In the genomic region with DNA sequence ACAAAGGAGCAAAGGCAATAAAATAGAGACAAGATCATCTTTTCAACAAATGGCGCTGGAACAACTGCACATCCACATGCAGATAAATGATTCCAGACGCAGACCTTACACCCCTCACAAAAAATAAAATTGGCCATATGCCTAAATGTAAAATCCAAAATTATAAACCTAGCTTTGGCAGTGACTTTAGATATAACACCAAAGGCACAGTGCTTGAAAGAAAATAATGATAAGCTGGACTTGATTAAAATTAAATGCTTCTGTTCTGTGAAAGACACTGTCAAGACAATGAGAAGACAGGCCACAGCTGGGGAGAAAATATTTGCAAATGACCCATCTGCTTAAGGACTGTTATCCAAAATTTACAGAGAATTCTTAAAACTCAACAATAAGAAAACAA, we compare ENCODE assay signal across 16 cellular contexts. TPM values are rescaled to one million over a fixed set of nuclear protein-coding genes. Genes with fewer than 3 reads are reported as not detected.
DNase-seq lines count a peak whose midpoint lies in the region; ATAC-seq, FAIRE-seq and TF ChIP-seq lines count a peak whose summit lies in the region.
"Had no signal": no experiment of that assay in that cellular context is flagged by ENCODE, and none has a peak within 500 bp of the region (broad histone marks: within the 10 kb centered on the region; RNA-seq: fewer than 3 reads in every experiment).

No MANE protein-coding gene starts in this region.

- H3K27ac ChIP-seq in H1 (ENCODE audit: low read depth, low read length) (no peak overlapping the region), tibial nerve (no peak overlapping the region)
- H3K27ac ChIP-seq: KMS-11, RWPE1 had no signal

- TF ChIP-seq EP300 in H1 (IDR thresholded peaks at IDR 0.05; ENCODE audit: borderline replicate concordance in 1 of 2, low read depth in 2 of 2, low read length in 2 of 2) (no peak), tibial nerve (IDR thresholded peaks at IDR 0.05) (no peak)

- peak overlapping the region; percentile 3 to 41 (median 29) for H3K27ac Mint-ChIP-seq in nephron
- peak overlapping the region; percentile 17 for H3K27ac Mint-ChIP-seq in type B pancreatic cell
- H3K27ac Mint-ChIP-seq: CD14-positive monocyte, HFFc6 had no signal

- no peak overlapping the region for H4K91ac ChIP-seq in H1 (replicated peaks; ENCODE audit: insufficient read length, low read length)

- 0 out of 2 replicates have a peak overlapping the region, but pooled peaks have one; percentile 76 for H3K18ac ChIP-seq in H1 (ENCODE audit: extremely low read depth, low read length)

- no peak overlapping the region for H2BK20ac ChIP-seq in H1 (ENCODE audit: low read length)

- no peak for DNase-seq in H1 (ENCODE audit: low read depth in 1 of 2, low spot score in 2 of 2)
- DNase-seq in type B pancreatic cell (ENCODE audit: extremely low spot score, unreplicated experiment): no peak
- DNase-seq in tibial nerve (ENCODE audit: low spot score in 2 of 2): no peak
- DNase-seq in Right ventricle myocardium superior: no peak
- no peak for DNase-seq in NOMO-1 (lab: John Stamatoyannopoulos, UW; ENCODE audit: unreplicated experiment in 2 of 2)
- DNase-seq: HFFc6, MV-4-11, NCI-H1694 treated with DMSO at 0.1 percent for 48 hours, NCI-H82 had no signal

- no peak overlapping the region for H2BK12ac ChIP-seq in H1 (ENCODE audit: low read depth, low read length)

- no peak overlapping the region for H2BK5ac ChIP-seq in H1 (ENCODE audit: low read depth, low read length)

- intact Hi-C loops in Right ventricle myocardium superior (cut with DNase I): no loop called here

- peaks cover 0 to 59% of the 10 kb centered on the region in 2 experiments; a peak in 2 of 4 replicates for H3K79me2 ChIP-seq in H1 (ENCODE audit: control insufficient read depth in 1 of 2, insufficient read depth in 2 of 2, low read length in 2 of 2)

- H3K9me3 Mint-ChIP-seq in nephron (no peaks in the 10 kb centered on the region), type B pancreatic cell (no peaks in the 10 kb centered on the region)
- H3K9me3 Mint-ChIP-seq: HFFc6 had no signal

- H3K9ac ChIP-seq in H1 (replicated peaks in 1 of 4; ENCODE audit: extremely low read depth in 1 of 4, low read depth in 3 of 4, low read length in 3 of 4): no peak overlapping the region
- H3K9ac ChIP-seq: KMS-11 had no signal

- no peak overlapping the region for H2AK5ac ChIP-seq in H1 (ENCODE audit: low read depth, low read length)

- peaks cover 31% of the 10 kb centered on the region for H3K79me1 ChIP-seq in H1 (ENCODE audit: low read depth, low read length)

- H3K27me3 ChIP-seq in H1 (replicated peaks in 1 of 4; ENCODE audit: control insufficient read depth in 3 of 4, extremely low read depth in 1 of 4, insufficient read depth in 3 of 4, low read length in 3 of 4): no peaks in the 10 kb centered on the region
- H3K27me3 ChIP-seq in tibial nerve: no peaks in the 10 kb centered on the region

- TF ChIP-seq CTCF in H1 (IDR thresholded peaks at IDR 0.05; ENCODE audit: control extremely low read depth in 1 of 3, insufficient read depth in 1 of 3, low read depth in 1 of 3, low read length in 3 of 3) (no peak), nephron (IDR thresholded peaks at IDR 0.05; ENCODE audit: unreplicated experiment in 3 of 3) (no peak), type B pancreatic cell (conservative IDR thresholded peaks at IDR 0.05) (no peak), tibial nerve (IDR thresholded peaks at IDR 0.05) (no peak)

- H4K8ac ChIP-seq in H1 (ENCODE audit: extremely low read depth, insufficient read depth, low read length): no peak overlapping the region

- POLR2A ChIA-PET in H1 (lab: Charles Lee; ENCODE audit: partially characterized antibody): interaction anchor here (0.9 to 1.0 kb wide), 2 partner anchors 8 to 160 kb away, joined by 3 to 4 read pairs; no protein-coding TSS in a partner anchor

- no peak for FAIRE-seq in H1 (lab: Jason Lieb, UNC)
- FAIRE-seq: H54 had no signal

- H4K5ac ChIP-seq in H1 (ENCODE audit: insufficient read length, low read depth, low read length): no peak overlapping the region

- peaks cover 19 to 30% of the 10 kb centered on the region in 2 experiments for H4K20me1 ChIP-seq in H1 (replicated peaks in 1 of 2; ENCODE audit: control insufficient read depth in 1 of 2, insufficient read depth in 2 of 2, low read length in 2 of 2)

- TF ChIP-seq RAD21 in H1 (IDR thresholded peaks at IDR 0.05 in 1 of 2, conservative IDR thresholded peaks at IDR 0.05 in 1 of 2; ENCODE audit: low read depth in 2 of 2, low read length in 2 of 2): no peak

- peak overlapping the region in 1 of 2 experiments; percentile 6; a peak in 1 of 4 replicates for H3K4me2 ChIP-seq in H1 (ENCODE audit: insufficient read depth in 1 of 2, low read depth in 2 of 2, low read length in 2 of 2)
- H3K4me2 ChIP-seq: KMS-11 had no signal

- no peak overlapping the region for H3K14ac ChIP-seq in H1 (ENCODE audit: insufficient read length)

- no peak for TF ChIP-seq POLR2A in H1 (IDR thresholded peaks at IDR 0.05; ENCODE audit: control extremely low read depth in 1 of 2, low read depth in 2 of 2, low read length in 2 of 2)
- no peak for TF ChIP-seq POLR2A in tibial nerve (IDR thresholded peaks at IDR 0.05)

- H3K4me1 Mint-ChIP-seq in nephron (peaks cover 42% of the 10 kb centered on the region), type B pancreatic cell (ENCODE audit: unreplicated experiment) (peaks cover 33% of the 10 kb centered on the region)
- H3K4me1 Mint-ChIP-seq: CD14-positive monocyte had no signal

- H3K27me3 Mint-ChIP-seq in nephron (ENCODE audit: low read depth): peaks cover 9% of the 10 kb centered on the region
- no peaks in the 10 kb centered on the region for H3K27me3 Mint-ChIP-seq in type B pancreatic cell

- H3K4me3 ChIP-seq in H1 (ENCODE audit: extremely low read depth in 1 of 4, insufficient read depth in 2 of 4, low read depth in 3 of 4, low read length in 4 of 4) (no peak overlapping the region), tibial nerve (no peak overlapping the region)

- no peak overlapping the region for H2BK120ac ChIP-seq in H1 (replicated peaks; ENCODE audit: low read depth, low read length)

- no peaks in the 10 kb centered on the region; a peak in 1 of 8 replicates for H3K36me3 ChIP-seq in H1 (ENCODE audit: control insufficient read depth in 2 of 4, insufficient read depth in 4 of 4, low read length in 3 of 4)
- no peaks in the 10 kb centered on the region for H3K36me3 ChIP-seq in tibial nerve

- H3K23me2 ChIP-seq in H1 (ENCODE audit: low read depth, low read length): no peaks in the 10 kb centered on the region

- H3K4me1 ChIP-seq in H1 (replicated peaks in 1 of 4; ENCODE audit: control insufficient read depth in 3 of 4, insufficient read depth in 4 of 4, low read length in 3 of 4) (peaks cover 0 to 16% (median 8%) of the 10 kb centered on the region in 4 experiments; a peak in 6 of 7 replicates), tibial nerve (no peaks in the 10 kb centered on the region)

- 71% methylated on average over 2 of the region's 2 CpGs; no CpG with 5 or more reads in 1 of the 2 experiments for WGBS in H1 (ENCODE audit: extremely low coverage in 1 of 2, insufficient coverage in 1 of 2, insufficient read length in 1 of 2, insufficient replicate concordance in 2 of 2, low coverage in 1 of 2, low lambda C conversion rate in 2 of 2, missing lambda C conversion rate in 1 of 2), 2 experiments
- 52 to 73% methylated on average over 2 of the region's 2 CpGs for WGBS in tibial nerve, 2 donors

- H3K36me3 Mint-ChIP-seq in nephron (ENCODE audit: low read depth): no peaks in the 10 kb centered on the region
- H3K36me3 Mint-ChIP-seq in type B pancreatic cell: peaks cover 9% of the 10 kb centered on the region
- H3K36me3 Mint-ChIP-seq: CD14-positive monocyte had no signal

- H3K4me3 Mint-ChIP-seq in nephron: no peak overlapping the region
- H3K4me3 Mint-ChIP-seq in type B pancreatic cell: no peak overlapping the region
- H3K4me3 Mint-ChIP-seq: CD14-positive monocyte, HFFc6 had no signal

- H3K4ac ChIP-seq in H1 (replicated peaks; ENCODE audit: insufficient read length, low read depth, low read length): no peak overlapping the region

- H2AFZ ChIP-seq in H1 (ENCODE audit: low read length): no peak overlapping the region

- no peak for ATAC-seq in SK-N-SH treated with all-trans-retinoic acid at 6 μM for 48 hours
- no peak for ATAC-seq in Right ventricle myocardium superior (ENCODE audit: poor library complexity)

- H3K56ac ChIP-seq in H1 (replicated peaks; ENCODE audit: insufficient read length, low read depth, low read length): no peak overlapping the region

- H2BK15ac ChIP-seq in H1 (ENCODE audit: low read length): no peak overlapping the region

- CTCF ChIA-PET in H1 (lab: Charles Lee; ENCODE audit: partially characterized antibody): interaction anchor here (0.8 to 2.0 kb wide), 12 partner anchors 12 to 772 kb away, joined by 3 to 7 read pairs (median 4); no protein-coding TSS in a partner anchor

- H3K9me3 ChIP-seq in H1 (ENCODE audit: insufficient read depth in 2 of 2, low read depth in 1 of 2, low read length in 1 of 2): no peaks in the 10 kb centered on the region
- peaks cover 0 to 5% (median 0%) of the 10 kb centered on the region in 4 donors for H3K9me3 ChIP-seq in tibial nerve

- no peak overlapping the region for H3K23ac ChIP-seq in H1 (ENCODE audit: insufficient read length)

RNA-seq across cellular contexts. Expression of a gene that starts 10.0 kb away (rescaled TPM):
- total RNA-seq in H1 (2021; fragmentation: NEBNext Ultra II Directional; extraction: Animal tissue kit (Norgen Biotek cat#: 25700)): 87.2 and 89.2 TPM in 2 replicates
- polyA plus RNA-seq in H1 (2011; rRNA removed): 12.0 and 20.6 TPM in 2 replicates
- 11.5 TPM for polyA plus RNA-seq in H1 (2011; cell fraction: cytosol; rRNA removed)
- 51.7 TPM for polyA plus RNA-seq in H1 (2011; cell fraction: nucleus; rRNA removed)
- polyA plus RNA-seq in H1 (2012, experiment 1 of 2): 69.6 to 91.7 TPM (median 76.7 TPM) in 4 replicates
- polyA plus RNA-seq in H1 (2012, experiment 2 of 2): 42.2 TPM
- 48.8 TPM for polyA plus RNA-seq in H1 (2013, experiment 1 of 2)
- 43.7 TPM for polyA plus RNA-seq in H1 (2013, experiment 2 of 2)
- polyA minus RNA-seq in H1 (2011; rRNA and poly(A)+ RNA removed): 22.2 and 25.3 TPM in 2 replicates
- polyA minus RNA-seq in H1 (2011; cell fraction: cytosol; rRNA and poly(A)+ RNA removed): 43.6 TPM
- 37.6 TPM for polyA minus RNA-seq in H1 (2011; cell fraction: nucleus; rRNA and poly(A)+ RNA removed)
- total RNA-seq in type B pancreatic cell (ENCODE audit: low replicate concordance) (47.2 and 75.5 TPM in 2 replicates), tibial nerve (10 to 100 TPM in 2 of 4 donors, 1 to 10 TPM in 2; 3.8 to 17.7 (median 9.0) TPM), Right ventricle myocardium superior (222 TPM)
- total RNA-seq: HFFc6 had no signal
- polyA plus RNA-seq: AG04450, CD14-positive monocyte had no signal

RNA-seq across cellular contexts. Expression of a gene that starts 59.9 kb away (rescaled TPM):
- total RNA-seq in H1 (2021; fragmentation: NEBNext Ultra II Directional; extraction: Animal tissue kit (Norgen Biotek cat#: 25700)): 28.2 TPM in 2 replicates
- polyA plus RNA-seq in H1 (2011; rRNA removed): 65.6 and 88.0 TPM in 2 replicates
- polyA plus RNA-seq in H1 (2011; cell fraction: cytosol; rRNA removed): 45.5 TPM
- polyA plus RNA-seq in H1 (2011; cell fraction: nucleus; rRNA removed): 45.0 TPM
- 32.2 to 46.6 TPM (median 40.1 TPM) in 4 replicates for polyA plus RNA-seq in H1 (2012, experiment 1 of 2)
- polyA plus RNA-seq in H1 (2012, experiment 2 of 2): 36.1 TPM
- polyA plus RNA-seq in H1 (2013, experiment 1 of 2): 32.5 TPM
- polyA plus RNA-seq in H1 (2013, experiment 2 of 2): 34.8 TPM
- 13.6 and 14.1 TPM in 2 replicates for polyA minus RNA-seq in H1 (2011; rRNA and poly(A)+ RNA removed)
- 17.8 TPM for polyA minus RNA-seq in H1 (2011; cell fraction: cytosol; rRNA and poly(A)+ RNA removed)
- 19.2 TPM for polyA minus RNA-seq in H1 (2011; cell fraction: nucleus; rRNA and poly(A)+ RNA removed)
- total RNA-seq in type B pancreatic cell (ENCODE audit: low replicate concordance): 19.4 and 21.6 TPM in 2 replicates
- 10 to 100 TPM; 48.2 to 98.8 (median 72.9) TPM for total RNA-seq in tibial nerve
- 49.2 TPM for total RNA-seq in Right ventricle myocardium superior
